3 cellular contexts compared by ENCODE assay signal in genomic region chr12:116906285-116906684, GRCh38.
TF ChIP-seq lines count a peak whose summit lies in the region.

No MANE protein-coding gene starts in this region.

TF ChIP-seq in A549, 52 proteins besides CTCF, POLR2A, EP300 and RAD21:
- TF ChIP-seq USF2 (IDR thresholded peaks at IDR 0.05) (no peak), ZC3H11A (IDR thresholded peaks at IDR 0.05) (peak; percentile 52), MYC (IDR thresholded peaks at IDR 0.05; ENCODE audit: borderline replicate concordance, low read length) (no peak)

TF ChIP-seq in HEK293, 187 proteins besides CTCF, POLR2A, EP300 and RAD21 (continues in another document):
- TF ChIP-seq ZNF555 (tag by site-specific recombination; conservative IDR thresholded peaks at IDR 0.05) (peak; percentile 73), ZNF791 (tag by site-specific recombination; IDR thresholded peaks at IDR 0.05) (0 out of 2 replicates have a peak, but pooled peaks have one; percentile 20), ZBTB8A (tag by site-specific recombination; IDR thresholded peaks at IDR 0.05) (peak; percentile 78), ZBTB11 (tag by site-specific recombination; conservative IDR thresholded peaks at IDR 0.05; ENCODE audit: low read depth) (peak; percentile 72), ZNF654 (tag by site-specific recombination; IDR thresholded peaks at IDR 0.05; ENCODE audit: low read depth) (peak; percentile 28), ZNF19 (tag by site-specific recombination; IDR thresholded peaks at IDR 0.05; ENCODE audit: low read depth) (0 out of 2 replicates have a peak, but pooled peaks have one; percentile 66), KLF7 (tag by site-specific recombination; IDR thresholded peaks at IDR 0.05; ENCODE audit: borderline replicate concordance) (0 out of 2 replicates have a peak, but pooled peaks have one; percentile 19), ZXDB (tag by site-specific recombination; IDR thresholded peaks at IDR 0.05) (peak; percentile 63), ZNF501 (tag by site-specific recombination; IDR thresholded peaks at IDR 0.05) (peak; percentile 42; the same call in 1 of the 2 replicates), ZNF664 (tag by site-specific recombination; IDR thresholded peaks at IDR 0.05) (peak; percentile 57; the same call in 1 of the 2 replicates), REST (tag by site-specific recombination; IDR thresholded peaks at IDR 0.05) (peak; percentile 65), ZNF394 (tag by site-specific recombination; IDR thresholded peaks at IDR 0.05; ENCODE audit: borderline replicate concordance) (peak; percentile 93), ZNF362 (tag by site-specific recombination; IDR thresholded peaks at IDR 0.05) (no peak), ZBTB17 (tag by site-specific recombination; IDR thresholded peaks at IDR 0.05) (no peak), ZNF560 (tag by site-specific recombination; IDR thresholded peaks at IDR 0.05; ENCODE audit: borderline replicate concordance) (peak; percentile 49; the same call in 1 of the 2 replicates), ZNF580 (tag by site-specific recombination; IDR thresholded peaks at IDR 0.05) (peak; percentile 65; the same call in 1 of the 2 replicates)

TF ChIP-seq in H1, 55 proteins besides CTCF, POLR2A, EP300 and RAD21:
- TF ChIP-seq RXRA (IDR thresholded peaks at IDR 0.05; ENCODE audit: insufficient read depth, low read depth, low read length): no peak
